In the genomic region with DNA sequence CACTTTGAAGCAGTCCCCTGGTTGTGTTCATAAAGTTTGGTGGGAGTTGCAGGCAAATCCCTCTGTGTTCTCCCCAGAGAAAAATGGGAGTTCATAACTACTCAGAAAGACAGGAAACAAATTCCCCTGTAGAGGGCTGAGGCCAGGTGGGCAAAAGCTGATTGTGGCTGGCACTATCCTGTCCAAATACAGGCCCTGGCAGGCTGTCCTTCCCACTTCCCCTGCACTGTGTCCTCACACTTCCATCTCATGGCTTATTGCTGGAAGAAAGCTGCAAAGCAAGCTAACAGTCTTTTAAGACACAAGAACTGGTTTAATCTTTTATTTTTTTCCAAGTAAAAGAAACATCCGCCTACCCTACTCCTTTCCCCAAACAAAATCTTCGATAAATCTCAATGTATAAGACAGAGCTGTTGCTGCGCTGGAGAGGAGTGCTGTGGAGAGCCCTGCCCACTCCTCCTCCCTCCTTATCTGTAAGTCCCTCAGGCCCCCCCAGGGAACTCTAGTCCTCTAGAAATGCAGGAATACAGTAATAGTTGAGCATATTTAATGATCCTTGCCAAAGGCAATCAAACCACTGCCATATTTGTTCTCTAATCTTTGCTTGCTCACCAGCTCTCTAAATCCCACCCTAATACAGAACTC, we compare ENCODE assay signal across 29 cellular contexts. TPM values are rescaled to one million over a fixed set of nuclear protein-coding genes. Genes with fewer than 3 reads are reported as not detected.
DNase-seq lines count a peak whose midpoint lies in the region; ATAC-seq lines count a peak whose summit lies in the region.
"Had no signal": no experiment of that assay in that cellular context is flagged by ENCODE, and none has a peak within 500 bp of the region (broad histone marks: within the 10 kb centered on the region; RNA-seq: fewer than 3 reads in every experiment).

No MANE protein-coding gene starts in this region.

- no peak for ATAC-seq in activated CD4-positive, alpha-beta T cell treated with anti-CD3 and anti-CD28 coated beads for 36 hours
- no peak for ATAC-seq in CD4-positive, CD25-positive, alpha-beta regulatory T cell (ENCODE audit: low read depth in 2 of 2)
- ATAC-seq in T-helper 17 cell (no peak), right cardiac atrium (peak; percentile 45 to 48), GM19351 (IDR thresholded peaks at IDR 0.05; ENCODE audit: unreplicated experiment) (no peak)
- no peak for ATAC-seq in stimulated activated effector memory CD8-positive, alpha-beta T cell treated with anti-CD3 and anti-CD28 coated beads, Interleukin-12 subunit alpha, Interleukin-12 subunit beta, amount 100 ng/mL, for 72 hours
- ATAC-seq: gastrocnemius medialis, HCT116, left lung had no signal

- no peak for DNase-seq in activated CD4-positive, alpha-beta T cell treated with anti-CD3 and anti-CD28 coated beads for 36 hours
- no peak for DNase-seq in activated CD4-positive, alpha-beta T cell treated with anti-CD3 and anti-CD28 coated beads for 4 hours
- no peak for DNase-seq in CD4-positive, CD25-positive, alpha-beta regulatory T cell
- DNase-seq in T-helper 17 cell (no peak), right cardiac atrium (no peak), hepatic stellate cell (ENCODE audit: low spot score) (no peak)
- no peak for DNase-seq in stimulated activated effector memory CD8-positive, alpha-beta T cell treated with anti-CD3 and anti-CD28 coated beads, Interleukin-12 subunit alpha, Interleukin-12 subunit beta, amount 100 ng/mL, for 72 hours (ENCODE audit: low spot score in 2 of 2)
- DNase-seq: activated B cell treated with CpG ODN at 0.5 μM for 24 hours; activated naive CD4-positive, alpha-beta T cell; activated T-cell treated with anti-CD3 and anti-CD28 coated beads, Interleukin-2, amount 50 U/mL, for 48 hours; adrenal gland; BE2C; DND-41; endodermal cell; gastrocnemius medialis; hypothalamus; left lung; NCI-H1048; NCI-H187; NCI-H2171 treated with DMSO at 0.1 percent for 48 hours; NCI-H524; RPMI8226; SK-N-SH; upper lobe of left lung had no signal

- no peaks in the 10 kb centered on the region for H3K27me3 ChIP-seq in CD4-positive, CD25-positive, alpha-beta regulatory T cell (ENCODE audit: control insufficient read depth, insufficient read depth, low read length)
- H3K27me3 ChIP-seq in right cardiac atrium (ENCODE audit: control insufficient read depth, insufficient read depth), result no peaks in the 10 kb centered on the region
- H3K27me3 ChIP-seq: adrenal gland, BE2C, gastrocnemius medialis, left lung, upper lobe of left lung had no signal

- no peaks in the 10 kb centered on the region for H3K9me3 ChIP-seq in CD4-positive, CD25-positive, alpha-beta regulatory T cell (ENCODE audit: control insufficient read depth in 2 of 2, low read length in 2 of 2)
- H3K9me3 ChIP-seq in T-helper 17 cell (ENCODE audit: control insufficient read depth, low read length, poor library complexity, severe bottlenecking), result no peaks in the 10 kb centered on the region
- no peaks in the 10 kb centered on the region for H3K9me3 ChIP-seq in right cardiac atrium (ENCODE audit: control insufficient read depth, low read length)
- H3K9me3 ChIP-seq: adrenal gland, BE2C, gastrocnemius medialis, left lung, prostate gland, SK-N-SH, upper lobe of left lung had no signal

- 43% methylated on average over 3 of the region's 3 CpGs for WGBS in right cardiac atrium

- H3K27me3 Mint-ChIP-seq in activated CD4-positive, alpha-beta T cell treated with anti-CD3 and anti-CD28 coated beads for 36 hours, result no peaks in the 10 kb centered on the region
- no peaks in the 10 kb centered on the region for H3K27me3 Mint-ChIP-seq in CD4-positive, CD25-positive, alpha-beta regulatory T cell
- no peaks in the 10 kb centered on the region for H3K27me3 Mint-ChIP-seq in T-helper 17 cell
- H3K27me3 Mint-ChIP-seq: activated B cell treated with CpG ODN at 0.5 μM for 24 hours, brain had no signal

- H3K9me3 Mint-ChIP-seq in activated CD4-positive, alpha-beta T cell treated with anti-CD3 and anti-CD28 coated beads for 36 hours (ENCODE audit: low read depth), result no peaks in the 10 kb centered on the region
- no peaks in the 10 kb centered on the region for H3K9me3 Mint-ChIP-seq in CD4-positive, CD25-positive, alpha-beta regulatory T cell
- H3K9me3 Mint-ChIP-seq in stimulated activated effector memory CD8-positive, alpha-beta T cell treated with anti-CD3 and anti-CD28 coated beads, Interleukin-12 subunit alpha, Interleukin-12 subunit beta, amount 100 ng/mL, for 72 hours, result no peaks in the 10 kb centered on the region
- H3K9me3 Mint-ChIP-seq: activated B cell treated with CpG ODN at 0.5 μM for 24 hours; brain; endodermal cell; T-helper 2 cell treated with Interferon-gamma antibody and Interleukin-4, amounts not matched to agents 5 μg/mL and 100 μg/mL, for 36 hours had no signal

- H3K4me3 Mint-ChIP-seq in activated CD4-positive, alpha-beta T cell treated with anti-CD3 and anti-CD28 coated beads for 36 hours, result no peak overlapping the region
- peak overlapping the region in 3 of 4 donors; percentile 8 to 17 (median 14) for H3K4me3 Mint-ChIP-seq in CD4-positive, CD25-positive, alpha-beta regulatory T cell
- no peak overlapping the region for H3K4me3 Mint-ChIP-seq in T-helper 17 cell
- H3K4me3 Mint-ChIP-seq in stimulated activated effector memory CD8-positive, alpha-beta T cell treated with anti-CD3 and anti-CD28 coated beads, Interleukin-12 subunit alpha, Interleukin-12 subunit beta, amount 100 ng/mL, for 72 hours, result no peak overlapping the region
- H3K4me3 Mint-ChIP-seq: activated B cell treated with CpG ODN at 0.5 μM for 24 hours, brain, endodermal cell had no signal

- peak overlapping the region; percentile 18 for H3K27ac ChIP-seq in CD4-positive, CD25-positive, alpha-beta regulatory T cell (ENCODE audit: insufficient read depth, low read length, poor library complexity, severe bottlenecking)
- H3K27ac ChIP-seq in right cardiac atrium (ENCODE audit: low read length), result no peak overlapping the region
- H3K27ac ChIP-seq: adrenal gland, prostate gland, upper lobe of left lung had no signal

- CTCF ChIA-PET in activated CD4-positive, alpha-beta T cell treated with anti-CD3 and anti-CD28 coated beads for 36 hours (lab: Charles Lee), result interaction anchor here (1.2 kb wide), 1 partner anchor 15 kb away, joined by 3 read pairs; no protein-coding TSS in a partner anchor

- peaks cover 44% of the 10 kb centered on the region for H3K4me1 ChIP-seq in CD4-positive, CD25-positive, alpha-beta regulatory T cell (ENCODE audit: control insufficient read depth, insufficient read depth, low read length, poor library complexity, severe bottlenecking)
- H3K4me1 ChIP-seq in right cardiac atrium (ENCODE audit: control insufficient read depth, insufficient read depth, low read length), result peaks cover 12% of the 10 kb centered on the region
- H3K4me1 ChIP-seq: prostate gland had no signal

- H3K27ac Mint-ChIP-seq in activated CD4-positive, alpha-beta T cell treated with anti-CD3 and anti-CD28 coated beads for 36 hours, result peak overlapping the region; percentile 2
- H3K27ac Mint-ChIP-seq in CD4-positive, CD25-positive, alpha-beta regulatory T cell, result peak overlapping the region; percentile 0 to 76 (median 23)
- H3K27ac Mint-ChIP-seq in T-helper 17 cell, result peak overlapping the region; percentile 91
- H3K27ac Mint-ChIP-seq in stimulated activated effector memory CD8-positive, alpha-beta T cell treated with anti-CD3 and anti-CD28 coated beads, Interleukin-12 subunit alpha, Interleukin-12 subunit beta, amount 100 ng/mL, for 72 hours, result no peak overlapping the region
- H3K27ac Mint-ChIP-seq: activated B cell treated with CpG ODN at 0.5 μM for 24 hours; endodermal cell; T-helper 2 cell treated with Interferon-gamma antibody and Interleukin-4, amounts not matched to agents 5 μg/mL and 100 μg/mL, for 36 hours had no signal

- peak overlapping the region; percentile 3 for H3K4me3 ChIP-seq in CD4-positive, CD25-positive, alpha-beta regulatory T cell (ENCODE audit: low read depth, low read length)
- H3K4me3 ChIP-seq in right cardiac atrium (ENCODE audit: low read length), result no peak overlapping the region
- H3K4me3 ChIP-seq: adrenal gland, gastrocnemius medialis, left lung, prostate gland, upper lobe of left lung had no signal

- peaks cover 53% of the 10 kb centered on the region for H3K4me1 Mint-ChIP-seq in activated CD4-positive, alpha-beta T cell treated with anti-CD3 and anti-CD28 coated beads for 36 hours
- peaks cover 57 to 76% (median 64%) of the 10 kb centered on the region in 4 donors for H3K4me1 Mint-ChIP-seq in CD4-positive, CD25-positive, alpha-beta regulatory T cell
- H3K4me1 Mint-ChIP-seq in T-helper 17 cell, result peaks cover 59% of the 10 kb centered on the region
- H3K4me1 Mint-ChIP-seq in stimulated activated effector memory CD8-positive, alpha-beta T cell treated with anti-CD3 and anti-CD28 coated beads, Interleukin-12 subunit alpha, Interleukin-12 subunit beta, amount 100 ng/mL, for 72 hours, result peaks cover 52% of the 10 kb centered on the region

- POLR2A ChIA-PET in activated CD4-positive, alpha-beta T cell treated with anti-CD3 and anti-CD28 coated beads for 36 hours (lab: Charles Lee), result no interaction called here

- intact Hi-C loops in activated CD4-positive, alpha-beta T cell treated with anti-CD3 and anti-CD28 coated beads for 36 hours (cut with DNase I, micrococcal nuclease), result no loop called here
- intact Hi-C loops in right cardiac atrium (cut with DNase I), result no loop called here

- H3K36me3 ChIP-seq in CD4-positive, CD25-positive, alpha-beta regulatory T cell (ENCODE audit: control insufficient read depth, insufficient read depth, low read length), result peaks cover 37% of the 10 kb centered on the region
- H3K36me3 ChIP-seq: adrenal gland, prostate gland had no signal

- H3K36me3 Mint-ChIP-seq in activated CD4-positive, alpha-beta T cell treated with anti-CD3 and anti-CD28 coated beads for 36 hours (ENCODE audit: low read depth), result peaks cover 35% of the 10 kb centered on the region
- peaks cover 43% of the 10 kb centered on the region for H3K36me3 Mint-ChIP-seq in CD4-positive, CD25-positive, alpha-beta regulatory T cell
- H3K36me3 Mint-ChIP-seq in T-helper 17 cell (ENCODE audit: low read depth), result peaks cover 15% of the 10 kb centered on the region
- H3K36me3 Mint-ChIP-seq in stimulated activated effector memory CD8-positive, alpha-beta T cell treated with anti-CD3 and anti-CD28 coated beads, Interleukin-12 subunit alpha, Interleukin-12 subunit beta, amount 100 ng/mL, for 72 hours, result peaks cover 41% of the 10 kb centered on the region

RNA-seq across cellular contexts. Expression of a gene that starts 14.0 kb away (rescaled TPM):
- 10 to 100 TPM; 32.6 to 34.4 TPM for total RNA-seq in activated CD4-positive, alpha-beta T cell treated with anti-CD3 and anti-CD28 coated beads for 36 hours
- 86.8 TPM for total RNA-seq in CD4-positive, CD25-positive, alpha-beta regulatory T cell
- polyA plus RNA-seq in CD4-positive, CD25-positive, alpha-beta regulatory T cell, result 10 to 100 TPM; 26.0 to 35.3 (median 32.6) TPM
- total RNA-seq in T-helper 17 cell (10 to 100 TPM; 71.3 to 83.6 TPM), right cardiac atrium (10 to 100 TPM; 38.1 to 49.0 (median 39.5) TPM)
- 16.9 TPM for polyA plus RNA-seq in right cardiac atrium

Comparison
In these comparisons a context has a peak if more than half of its experiments do, and no peak if none do; other contexts are left out.
1. ATAC-seq: peak in right cardiac atrium (2 of 2); none in activated CD4-positive, alpha-beta T cell treated with anti-CD3 and anti-CD28 coated beads for 36 hours (single experiment), CD4-positive, CD25-positive, alpha-beta regulatory T cell (0 of 2), T-helper 17 cell (single experiment), GM19351 (single experiment) and stimulated activated effector memory CD8-positive, alpha-beta T cell treated with anti-CD3 and anti-CD28 coated beads, Interleukin-12 subunit alpha, Interleukin-12 subunit beta, amount 100 ng/mL, for 72 hours (single experiment).
2. H3K4me3 Mint-ChIP-seq: peak in CD4-positive, CD25-positive, alpha-beta regulatory T cell (3 of 4); none in activated CD4-positive, alpha-beta T cell treated with anti-CD3 and anti-CD28 coated beads for 36 hours (single experiment), T-helper 17 cell (single experiment) and stimulated activated effector memory CD8-positive, alpha-beta T cell treated with anti-CD3 and anti-CD28 coated beads, Interleukin-12 subunit alpha, Interleukin-12 subunit beta, amount 100 ng/mL, for 72 hours (single experiment).